In genomic region chr3:9498781-9499180, GRCh38 we compare ENCODE assay signal across 26 cellular contexts. TPM values are rescaled to one million over a fixed set of nuclear protein-coding genes. Genes with fewer than 3 reads are reported as not detected.
"Had no signal": no experiment of that assay in that cellular context is flagged by ENCODE, and none has a peak within 500 bp of the region (broad histone marks: within the 10 kb centered on the region; RNA-seq: fewer than 3 reads in every experiment).

No MANE protein-coding gene starts in this region.

- H3K4me3 Mint-ChIP-seq: dendritic cell treated with granulocyte-macrophage colony-stimulating factor and Interleukin-4, amounts not matched to agents 40 ng/mL and 50 ng/mL, for 4 days; effector memory CD8-positive, alpha-beta T cell; mesothelial cell of epicardium had no signal

- H3K9me3 ChIP-seq: colonic mucosa, esophagus squamous epithelium, gastrocnemius medialis, heart right ventricle, left lung, lower lobe of right lung, mucosa of descending colon had no signal

- H3K9me3 Mint-ChIP-seq: dendritic cell treated with granulocyte-macrophage colony-stimulating factor and Interleukin-4, amounts not matched to agents 40 ng/mL and 50 ng/mL, for 4 days; effector memory CD8-positive, alpha-beta T cell; endodermal cell; mesothelial cell of epicardium had no signal

- ATAC-seq: effector memory CD8-positive, alpha-beta T cell; gastrocnemius medialis; heart right ventricle; left cardiac atrium; left ventricle myocardium superior; lower lobe of right lung; mucosa of descending colon had no signal

- H3K27me3 ChIP-seq: colonic mucosa had no signal

- H3K27ac ChIP-seq: colonic mucosa, epithelial cell of prostate, esophagus squamous epithelium, gastrocnemius medialis, heart right ventricle, left lung, lower lobe of right lung had no signal

- H3K4me3 ChIP-seq: colonic mucosa, esophagus squamous epithelium, gastrocnemius medialis, heart right ventricle, left lung, lower lobe of right lung, mucosa of descending colon had no signal

- H3K36me3 Mint-ChIP-seq: mesothelial cell of epicardium had no signal

- DNase-seq: colonic mucosa; cortex of kidney; effector CD8-positive, alpha-beta T cell; effector memory CD8-positive, alpha-beta T cell; endodermal cell; erythroblast; esophagus squamous epithelium; foreskin melanocyte; gastrocnemius medialis; glutamatergic neuron; heart right ventricle; hippocampal formation; left cardiac atrium; left ventricle myocardium superior; lower lobe of right lung; mucosa of descending colon had no signal

- H3K4me1 ChIP-seq: colonic mucosa, left lung had no signal

- H3K36me3 ChIP-seq: colonic mucosa, esophagus squamous epithelium, gastrocnemius medialis, heart right ventricle, left lung, lower lobe of right lung had no signal

RNA-seq across cellular contexts. Expression of gene LHFPL4, which starts 54.8 kb away (rescaled TPM):
- total RNA-seq: esophagus mucosa, gastrocnemius medialis, glomerular endothelial cell, heart right ventricle, kidney epithelial cell, left cardiac atrium, left lung, left ventricle myocardium superior, lower lobe of right lung, mesenteric fat pad, mesothelial cell of epicardium, myocyte had no signal
- polyA plus RNA-seq: heart right ventricle, keratinocyte had no signal
